ENCODE assay signal across 12 cellular contexts in the genomic region with DNA sequence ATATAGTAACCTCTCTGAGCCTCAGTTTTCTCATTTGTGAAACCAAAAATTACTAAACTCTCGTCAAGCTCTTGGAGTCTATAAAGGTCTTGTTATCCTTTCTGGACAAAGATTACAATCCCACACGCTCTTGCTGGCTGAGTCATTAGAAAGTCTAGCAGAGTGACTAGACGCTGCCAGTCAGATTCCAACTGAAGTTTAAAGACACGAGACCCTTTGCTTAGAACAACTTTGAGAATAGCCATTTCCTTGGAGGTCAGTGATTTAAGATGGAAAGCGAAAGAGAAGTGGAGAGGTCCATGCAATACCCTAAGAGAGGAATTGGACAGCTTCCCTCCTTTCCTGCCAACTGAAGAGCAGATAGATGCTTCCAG.
DNase-seq lines count a peak whose midpoint lies in the region; ATAC-seq and TF ChIP-seq lines count a peak whose summit lies in the region.
"Had no signal": no experiment of that assay in that cellular context is flagged by ENCODE, and none has a peak within 500 bp of the region (broad histone marks: within the 10 kb centered on the region; RNA-seq: fewer than 3 reads in every experiment).

No MANE protein-coding gene starts in this region.

- no peak for TF ChIP-seq POLR2A in heart left ventricle (IDR thresholded peaks at IDR 0.05)

- H3K9me3 ChIP-seq in right cardiac atrium (ENCODE audit: control insufficient read depth, low read length) (no peaks in the 10 kb centered on the region), heart left ventricle (no peaks in the 10 kb centered on the region), T-helper 17 cell (ENCODE audit: control insufficient read depth, low read length, poor library complexity, severe bottlenecking) (no peaks in the 10 kb centered on the region), aorta (ENCODE audit: control insufficient read depth, low read length) (no peaks in the 10 kb centered on the region)
- H3K9me3 ChIP-seq: spleen, upper lobe of left lung had no signal

- no peak overlapping the region for H3K4me3 Mint-ChIP-seq in T-helper 17 cell
- no peak overlapping the region for H3K4me3 Mint-ChIP-seq in activated CD8-positive, alpha-beta T cell treated with anti-CD3 and anti-CD28 coated beads, Interleukin-2, amount 10 ng/mL, durations not matched to agents 7 days and 5 days
- H3K4me3 Mint-ChIP-seq: nephron had no signal

- H3K4me3 ChIP-seq in right cardiac atrium (ENCODE audit: low read length) (no peak overlapping the region), heart left ventricle (no peak overlapping the region), aorta (ENCODE audit: low read length in 2 of 2) (no peak overlapping the region)
- H3K4me3 ChIP-seq: spleen, upper lobe of left lung had no signal

- H3K4me1 ChIP-seq in right cardiac atrium (ENCODE audit: control insufficient read depth, insufficient read depth, low read length) (no peaks in the 10 kb centered on the region), heart left ventricle (peaks cover 0 to 29% (median 0%) of the 10 kb centered on the region in 12 donors), aorta (ENCODE audit: control insufficient read depth in 1 of 2, insufficient read depth in 2 of 2, low read length in 2 of 2) (no peaks in the 10 kb centered on the region)

- ATAC-seq in right cardiac atrium (peak; percentile 35 to 53), heart left ventricle (no peak), T-helper 17 cell (no peak), aorta (ENCODE audit: low FRiP score) (peak; percentile 69), GM21367 (IDR thresholded peaks at IDR 0.05; ENCODE audit: unreplicated experiment) (no peak)
- no peak for ATAC-seq in activated CD8-positive, alpha-beta T cell treated with anti-CD3 and anti-CD28 coated beads, Interleukin-2, amount 10 ng/mL, durations not matched to agents 7 days and 5 days

- intact Hi-C loops in right cardiac atrium (cut with DNase I), result loop anchor here (2.0 to 10.0 kb wide), 4 partner anchors 220 to 683 kb away; no protein-coding TSS in a partner anchor
- intact Hi-C loops in heart left ventricle (cut with DNase I), result loop anchor here (1.0 to 10.0 kb wide), 12 partner anchors 220 to 833 kb away; no protein-coding TSS in a partner anchor
- intact Hi-C loops in aorta (cut with DNase I), result loop anchor here (2.0 to 10.0 kb wide), 3 partner anchors 223 to 685 kb away; no protein-coding TSS in a partner anchor

- H3K27me3 ChIP-seq in right cardiac atrium (ENCODE audit: control insufficient read depth, insufficient read depth), result no peaks in the 10 kb centered on the region
- H3K27me3 ChIP-seq in heart left ventricle, result peaks cover 0 to 40% (median 0%) of the 10 kb centered on the region in 9 donors
- no peaks in the 10 kb centered on the region for H3K27me3 ChIP-seq in aorta (ENCODE audit: control insufficient read depth in 1 of 2, insufficient read depth in 2 of 2, low read length in 1 of 2)
- H3K27me3 ChIP-seq: spleen, upper lobe of left lung had no signal

- DNase-seq in right cardiac atrium, result no peak
- DNase-seq in heart left ventricle, result no peak
- no peak for DNase-seq in T-helper 17 cell
- peak; percentile 31 for DNase-seq in iris pigment epithelial cell (ENCODE audit: low read depth)
- DNase-seq in aorta, result no peak
- DNase-seq in NCI-H1105 treated with DMSO at 0.1 percent for 48 hours (lab: John Stamatoyannopoulos, UW), result no peak
- no peak for DNase-seq in activated CD8-positive, alpha-beta T cell treated with anti-CD3 and anti-CD28 coated beads, Interleukin-2, amount 10 ng/mL, durations not matched to agents 7 days and 5 days
- DNase-seq: NCI-H510A treated with DMSO at 0.1 percent for 48 hours, spleen, upper lobe of left lung had no signal

- peak overlapping the region; percentile 67 for H3K27ac Mint-ChIP-seq in T-helper 17 cell
- H3K27ac Mint-ChIP-seq in activated CD8-positive, alpha-beta T cell treated with anti-CD3 and anti-CD28 coated beads, Interleukin-2, amount 10 ng/mL, durations not matched to agents 7 days and 5 days, result no peak overlapping the region
- H3K27ac Mint-ChIP-seq: nephron had no signal

- peaks cover 16% of the 10 kb centered on the region for H3K36me3 Mint-ChIP-seq in T-helper 17 cell (ENCODE audit: low read depth)
- H3K36me3 Mint-ChIP-seq in activated CD8-positive, alpha-beta T cell treated with anti-CD3 and anti-CD28 coated beads, Interleukin-2, amount 10 ng/mL, durations not matched to agents 7 days and 5 days (ENCODE audit: low read depth), result peaks cover 60% of the 10 kb centered on the region

- no peaks in the 10 kb centered on the region for H3K27me3 Mint-ChIP-seq in T-helper 17 cell
- H3K27me3 Mint-ChIP-seq in activated CD8-positive, alpha-beta T cell treated with anti-CD3 and anti-CD28 coated beads, Interleukin-2, amount 10 ng/mL, durations not matched to agents 7 days and 5 days (ENCODE audit: low read depth), result no peaks in the 10 kb centered on the region

- H3K27ac ChIP-seq in right cardiac atrium (ENCODE audit: low read length) (no peak overlapping the region), heart left ventricle (no peak overlapping the region), aorta (ENCODE audit: low read depth in 1 of 2, low read length in 2 of 2) (no peak overlapping the region)
- H3K27ac ChIP-seq: upper lobe of left lung had no signal

- no peak for TF ChIP-seq CTCF in heart left ventricle (IDR thresholded peaks at IDR 0.05)

- CTCF ChIA-PET in activated CD8-positive, alpha-beta T cell treated with anti-CD3 and anti-CD28 coated beads, Interleukin-2, amount 10 ng/mL, durations not matched to agents 7 days and 5 days (lab: Charles Lee), result interaction anchor here (0.8 to 1.0 kb wide), 5 partner anchors 9 to 325 kb away, joined by 3 to 9 read pairs (median 3); no protein-coding TSS in a partner anchor

- H3K36me3 ChIP-seq in heart left ventricle (peaks cover 0 to 42% (median 0%) of the 10 kb centered on the region in 9 donors), aorta (ENCODE audit: control insufficient read depth in 1 of 2, insufficient read depth in 2 of 2, low read length in 1 of 2) (no peaks in the 10 kb centered on the region)

- POLR2A ChIA-PET in activated CD8-positive, alpha-beta T cell treated with anti-CD3 and anti-CD28 coated beads, Interleukin-2, amount 10 ng/mL, durations not matched to agents 7 days and 5 days (lab: Charles Lee), result no interaction called here

- no peaks in the 10 kb centered on the region for H3K9me3 Mint-ChIP-seq in activated CD8-positive, alpha-beta T cell treated with anti-CD3 and anti-CD28 coated beads, Interleukin-2, amount 10 ng/mL, durations not matched to agents 7 days and 5 days (ENCODE audit: insufficient read depth)
- H3K9me3 Mint-ChIP-seq: nephron had no signal

- peaks cover 20% of the 10 kb centered on the region for H3K4me1 Mint-ChIP-seq in T-helper 17 cell
- H3K4me1 Mint-ChIP-seq in activated CD8-positive, alpha-beta T cell treated with anti-CD3 and anti-CD28 coated beads, Interleukin-2, amount 10 ng/mL, durations not matched to agents 7 days and 5 days (ENCODE audit: low read depth), result peaks cover 5% of the 10 kb centered on the region
- H3K4me1 Mint-ChIP-seq: nephron had no signal

- WGBS in right cardiac atrium, result 40% methylated on average over 5 of the region's 5 CpGs
- 45 to 56% (median 50%) methylated on average over 5 of the region's 5 CpGs for WGBS in heart left ventricle, 4 donors
- 8 to 10% methylated on average over 5 of the region's 5 CpGs for WGBS in aorta, 2 donors

Comparison
In these comparisons a context has a peak if more than half of its experiments do, and no peak if none do; other contexts are left out.
1. ATAC-seq: peak in right cardiac atrium (2 of 2) and aorta (single experiment); none in heart left ventricle (0 of 4), T-helper 17 cell (single experiment), GM21367 (single experiment) and activated CD8-positive, alpha-beta T cell treated with anti-CD3 and anti-CD28 coated beads, Interleukin-2, amount 10 ng/mL, durations not matched to agents 7 days and 5 days (single experiment).